Comparison of ENCODE assay signal across 30 cellular contexts in genomic region chr20:53956013-53956715, GRCh38.
"Had no signal": no experiment of that assay in that cellular context is flagged by ENCODE, and none has a peak within 500 bp of the region (broad histone marks: within the 10 kb centered on the region; RNA-seq: fewer than 3 reads in every experiment).

No MANE protein-coding gene starts in this region.

- H3K4me3 ChIP-seq: neural progenitor cell, ovary, psoas muscle, skin epidermis, smooth muscle cell, spleen, suprapubic skin, thoracic aorta, thyroid gland, tibial nerve, upper lobe of left lung, vagina had no signal

- H3K9me3 ChIP-seq: ovary, psoas muscle, suprapubic skin, thyroid gland, upper lobe of left lung, vagina had no signal

- DNase-seq: natural killer cell; occipital lobe; ovary; posterior cingulate gyrus; psoas muscle; right cardiac atrium; spleen; stimulated activated CD4-positive, alpha-beta T cell treated with anti-CD3 and anti-CD28 coated beads, Interleukin-12 subunit alpha, Interleukin-12 subunit beta, amount 100 ng/mL, for 4 hours; stimulated activated CD4-positive, alpha-beta T cell treated with anti-CD3 and anti-CD28 coated beads, Interleukin-1b, Interleukin-23, amount 100 ng/mL, for 48 hours; stimulated activated CD4-positive, alpha-beta T cell treated with anti-CD3 and anti-CD28 coated beads, Interleukin-4, amount 100 ng/mL, for 1 hour; stimulated activated CD4-positive, alpha-beta T cell treated with anti-CD3 and anti-CD28 coated beads, Interleukin-4, amount 100 ng/mL, for 4 hours; stimulated activated CD8-positive, alpha-beta memory T cell treated with anti-CD3 and anti-CD28 coated beads, Interleukin-4, amount 100 ng/mL, for 48 hours; stimulated activated naive CD4-positive, alpha-beta T cell; stimulated activated naive CD8-positive, alpha-beta T cell treated with anti-CD3 and anti-CD28 coated beads, Interleukin-15, amount 100 ng/mL, for 72 hours; stimulated activated naive CD8-positive, alpha-beta T cell treated with anti-CD3 and anti-CD28 coated beads, Interleukin-15, Interleukin-2, amounts not matched to agents 100 U/mL and 50 U/mL, for 24 hours; substantia nigra; thyroid gland; trophoblast cell; upper lobe of left lung had no signal

- ATAC-seq: natural killer cell; psoas muscle; right cardiac atrium; sciatic nerve; stimulated activated memory B cell treated with anti-CD40 and anti-IgM and Interleukin-4, amounts not matched to agents 10 μg/mL and 1 μg/mL and 100 μg/mL, for 72 hours; stimulated activated naive CD8-positive, alpha-beta T cell treated with anti-CD3 and anti-CD28 coated beads, Interleukin-15, amount 100 ng/mL, for 72 hours; stimulated activated naive CD8-positive, alpha-beta T cell treated with anti-CD3 and anti-CD28 coated beads, Interleukin-15, Interleukin-2, amounts not matched to agents 100 U/mL and 50 U/mL, for 24 hours had no signal

- H3K27me3 ChIP-seq: neural progenitor cell, ovary, spleen, suprapubic skin, thyroid gland, tibial nerve, upper lobe of left lung, vagina had no signal

- FAIRE-seq: urothelium cell line had no signal

- H3K27ac ChIP-seq: neural progenitor cell, ovary, parathyroid adenoma, psoas muscle, skin epidermis, spleen, suprapubic skin, thoracic aorta, thyroid gland, upper lobe of left lung, vagina had no signal

- H3K4me1 ChIP-seq: parathyroid adenoma, psoas muscle, thyroid gland, upper lobe of left lung had no signal

- H3K36me3 ChIP-seq: neural progenitor cell, ovary, spleen, suprapubic skin, thoracic aorta, thyroid gland, upper lobe of left lung, vagina had no signal
